Comparison of ENCODE assay signal across 14 cellular contexts in genomic region chr1:79304131-79304530, GRCh38.
"Had no signal": no experiment of that assay in that cellular context is flagged by ENCODE, and none has a peak within 500 bp of the region (broad histone marks: within the 10 kb centered on the region; RNA-seq: fewer than 3 reads in every experiment).

No MANE protein-coding gene starts in this region.

- H3K4me1 Mint-ChIP-seq: activated naive CD4-positive, alpha-beta T cell treated with anti-CD3 and anti-CD28 coated beads, Interleukin-2, amount 50 U/mL, for 24 hours; naive thymus-derived CD4-positive, alpha-beta T cell; stimulated activated naive B cell treated with anti-CD40 and anti-IgM and Interleukin-4, amounts not matched to agents 10 μg/mL and 1 μg/mL and 100 μg/mL, for 72 hours; T-helper 17 cell had no signal

- H3K4me3 ChIP-seq: dorsolateral prefrontal cortex, esophagus muscularis mucosa, lower lobe of right lung, sigmoid colon, tibial nerve had no signal

- H3K27ac Mint-ChIP-seq: activated naive CD4-positive, alpha-beta T cell treated with anti-CD3 and anti-CD28 coated beads, Interleukin-2, amount 50 U/mL, for 24 hours; naive thymus-derived CD4-positive, alpha-beta T cell; stimulated activated naive B cell treated with anti-CD40 and anti-IgM and Interleukin-4, amounts not matched to agents 10 μg/mL and 1 μg/mL and 100 μg/mL, for 72 hours; T-helper 17 cell had no signal

- DNase-seq: activated CD4-positive, alpha-beta T cell treated with anti-CD3 and anti-CD28 coated beads, Interleukin-2, amount 50 U/mL, for 1 hour; activated effector memory CD4-positive, alpha-beta T cell treated with Interleukin-2 at 50 U/mL for 16 hours; amygdala; dorsolateral prefrontal cortex; hippocampal formation; lower lobe of right lung; naive thymus-derived CD4-positive, alpha-beta T cell; sigmoid colon; stimulated activated CD4-positive, alpha-beta T cell treated with anti-CD3 and anti-CD28 coated beads, Interleukin-2, amount 100 ng/mL, for 24 hours; stimulated activated naive B cell treated with anti-CD40 and anti-IgM and Interleukin-4, amounts not matched to agents 10 μg/mL and 1 μg/mL and 100 μg/mL, for 72 hours; T-helper 17 cell had no signal

- H3K36me3 ChIP-seq: esophagus muscularis mucosa, lower lobe of right lung, sigmoid colon, tibial nerve had no signal

- H3K27me3 ChIP-seq: esophagus muscularis mucosa, sigmoid colon, tibial nerve had no signal

- H3K4me1 ChIP-seq: esophagus muscularis mucosa, lower lobe of right lung, sigmoid colon, tibial nerve had no signal

- ATAC-seq: lower lobe of right lung; naive thymus-derived CD4-positive, alpha-beta T cell; stimulated activated naive B cell treated with anti-CD40 and anti-IgM and Interleukin-4, amounts not matched to agents 10 μg/mL and 1 μg/mL and 100 μg/mL, for 72 hours; T-helper 17 cell had no signal

- H3K4me3 Mint-ChIP-seq: activated naive CD4-positive, alpha-beta T cell treated with anti-CD3 and anti-CD28 coated beads, Interleukin-2, amount 50 U/mL, for 24 hours; naive thymus-derived CD4-positive, alpha-beta T cell; stimulated activated naive B cell treated with anti-CD40 and anti-IgM and Interleukin-4, amounts not matched to agents 10 μg/mL and 1 μg/mL and 100 μg/mL, for 72 hours; T-helper 17 cell had no signal

- H3K9me3 ChIP-seq: esophagus muscularis mucosa, lower lobe of right lung, sigmoid colon, tibial nerve had no signal

- H3K27ac ChIP-seq: dorsolateral prefrontal cortex, esophagus muscularis mucosa, lower lobe of right lung, sigmoid colon, tibial nerve had no signal

- H3K27me3 Mint-ChIP-seq: activated naive CD4-positive, alpha-beta T cell treated with anti-CD3 and anti-CD28 coated beads, Interleukin-2, amount 50 U/mL, for 24 hours; naive thymus-derived CD4-positive, alpha-beta T cell; stimulated activated naive B cell treated with anti-CD40 and anti-IgM and Interleukin-4, amounts not matched to agents 10 μg/mL and 1 μg/mL and 100 μg/mL, for 72 hours; T-helper 17 cell had no signal

- H3K36me3 Mint-ChIP-seq: activated naive CD4-positive, alpha-beta T cell treated with anti-CD3 and anti-CD28 coated beads, Interleukin-2, amount 50 U/mL, for 24 hours; naive thymus-derived CD4-positive, alpha-beta T cell; stimulated activated naive B cell treated with anti-CD40 and anti-IgM and Interleukin-4, amounts not matched to agents 10 μg/mL and 1 μg/mL and 100 μg/mL, for 72 hours had no signal
